ENCODE assay signal across 8 cellular contexts in genomic region chr12:22046090-22046967, GRCh38. TPM values are rescaled to one million over a fixed set of nuclear protein-coding genes. Genes with fewer than 3 reads are reported as not detected.
A peak's percentile ranks its signal among the peaks of the same experiment; 100 is the strongest.
DNase-seq lines count a peak whose midpoint lies in the region; TF ChIP-seq lines count a peak whose summit lies in the region.

CMAS (plus strand) TSS chr12:22046218; CDS start chr12:22046304, 86 bp downstream.

- TF ChIP-seq CTCF in LNCaP clone FGC (IDR thresholded peaks at IDR 0.05; ENCODE audit: control insufficient read depth, extremely low read depth, insufficient read depth): no peak

- peaks cover 39% of the 10 kb centered on the region for H3K4me1 Mint-ChIP-seq in activated naive CD4-positive, alpha-beta T cell treated with anti-CD3 and anti-CD28 coated beads for 36 hours (ENCODE audit: low read depth)

- H3K9me3 ChIP-seq in SK-N-MC (ENCODE audit: low read depth, low read length): no peaks in the 10 kb centered on the region

- peaks cover 9% of the 10 kb centered on the region for H3K36me3 ChIP-seq in SK-N-MC (ENCODE audit: insufficient read depth, low read length)

- peak within 1 kb of the TSS; percentile 86 for H3K4me3 ChIP-seq in LNCaP clone FGC (ENCODE audit: low read depth, low read length)
- H3K4me3 ChIP-seq in SK-N-MC: peak within 1 kb of the TSS; percentile 99

- H3K27ac Mint-ChIP-seq in activated naive CD4-positive, alpha-beta T cell treated with anti-CD3 and anti-CD28 coated beads for 36 hours: peak within 1 kb of the TSS; percentile 84

- CTCF ChIA-PET in activated naive CD4-positive, alpha-beta T cell treated with anti-CD3 and anti-CD28 coated beads for 36 hours (lab: Charles Lee): interaction anchor here (0.8 to 2.1 kb wide), 6 partner anchors 11 to 415 kb away, joined by 3 to 7 read pairs (median 4); no protein-coding TSS in a partner anchor

- H3K27ac ChIP-seq in SK-N-MC (no peak within 1 kb of the TSS), temporal lobe (ENCODE audit: low read depth, low read length) (peak within 1 kb of the TSS; percentile 82)

- no peaks in the 10 kb centered on the region for H3K27me3 Mint-ChIP-seq in activated naive CD4-positive, alpha-beta T cell treated with anti-CD3 and anti-CD28 coated beads for 36 hours (ENCODE audit: low read depth)

- H3K9me3 Mint-ChIP-seq in activated naive CD4-positive, alpha-beta T cell treated with anti-CD3 and anti-CD28 coated beads for 36 hours: no peaks in the 10 kb centered on the region

- H3K9ac ChIP-seq in SK-N-MC (ENCODE audit: insufficient read length): peak within 1 kb of the TSS; percentile 87

- in situ Hi-C loops in G401 (cut with HindIII; ENCODE audit: low sequenced_read_pairs): no loop called here

- intact Hi-C loops in activated naive CD4-positive, alpha-beta T cell treated with anti-CD3 and anti-CD28 coated beads for 36 hours (cut with micrococcal nuclease): loop anchor here (1.0 to 2.0 kb wide), 6 partner anchors 114 to 608 kb away; partner anchors contain the start of genes C2CD5, ETNK1, GOLT1B and RECQL

- DNase-seq in G401 (ENCODE audit: low spot score): peak; percentile 80
- peak; percentile 75 for DNase-seq in H4 (ENCODE audit: low spot score)
- DNase-seq in LNCaP clone FGC (ENCODE audit: low read depth): no peak
- DNase-seq in SK-N-MC (ENCODE audit: low read depth, low spot score): no peak
- peak; percentile 84 for DNase-seq in activated naive CD4-positive, alpha-beta T cell treated with anti-CD3 and anti-CD28 coated beads for 36 hours
- peak; percentile 83 for DNase-seq in germinal center (ENCODE audit: low spot score)
- DNase-seq in occipital lobe (lab: John Stamatoyannopoulos, UW): peak; percentile 83

- H3K36me3 Mint-ChIP-seq in activated naive CD4-positive, alpha-beta T cell treated with anti-CD3 and anti-CD28 coated beads for 36 hours (ENCODE audit: low read depth): peaks cover 11% of the 10 kb centered on the region

- peak within 1 kb of the TSS; percentile 95 for H3K4me3 Mint-ChIP-seq in activated naive CD4-positive, alpha-beta T cell treated with anti-CD3 and anti-CD28 coated beads for 36 hours

RNA-seq across cellular contexts. Expression of gene CMAS, which starts in this region (rescaled TPM):
- total RNA-seq in G401 (2014; rRNA removed; shearing (Covaris generic)): 19.6 and 23.6 TPM in 2 replicates
- total RNA-seq in H4 (2014; rRNA removed; shearing (Covaris generic)): 28.6 and 37.3 TPM in 2 replicates
- 10 to 100 TPM; 47.3 to 48.5 TPM for total RNA-seq in activated naive CD4-positive, alpha-beta T cell treated with anti-CD3 and anti-CD28 coated beads for 36 hours
- total RNA-seq in occipital lobe (41.6 TPM), temporal lobe (37.6 TPM)

Comparison
In these comparisons a context has a peak if more than half of its experiments do, and no peak if none do; other contexts are left out.
1. DNase-seq: peak in G401 (single experiment), H4 (single experiment), activated naive CD4-positive, alpha-beta T cell treated with anti-CD3 and anti-CD28 coated beads for 36 hours (single experiment), germinal center (single experiment) and occipital lobe (single experiment); none in LNCaP clone FGC (single experiment) and SK-N-MC (single experiment).